ENCODE assay signal across 8 cellular contexts in the genomic region with DNA sequence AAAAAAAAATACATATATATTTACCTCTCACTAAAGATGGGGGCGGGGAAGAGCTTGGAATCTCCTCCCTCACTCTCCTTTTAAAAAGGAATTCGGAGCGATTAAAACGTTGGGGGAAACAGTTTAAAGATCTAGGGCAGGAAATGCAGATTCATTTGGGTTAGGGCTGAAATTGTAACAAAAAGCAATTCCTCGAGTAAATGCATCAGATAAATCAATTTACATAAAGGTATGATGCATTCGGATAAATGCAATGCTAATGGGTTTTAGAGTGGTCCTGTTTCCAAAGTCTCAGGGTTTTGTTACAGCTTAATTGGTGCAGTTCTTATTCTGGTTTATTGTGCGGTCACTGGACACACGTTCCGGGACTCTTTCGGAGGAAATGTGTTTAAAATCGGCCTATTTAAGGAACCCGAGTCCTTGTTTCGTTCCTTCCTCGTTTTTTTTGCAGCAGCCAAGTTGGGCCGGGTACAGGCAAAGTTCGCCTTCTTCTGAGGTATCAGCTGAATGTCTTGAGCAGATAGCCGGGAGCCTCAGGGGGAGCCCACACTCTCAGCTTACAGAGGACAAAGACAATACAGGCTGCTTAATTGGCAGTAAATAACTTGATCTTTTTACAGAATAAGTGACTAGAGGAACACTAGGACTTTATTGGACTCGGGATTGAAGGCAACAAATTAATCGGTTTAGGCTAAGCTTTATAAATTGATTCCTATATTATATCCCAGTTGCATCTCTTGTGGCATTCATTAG. TPM values are rescaled to one million over a fixed set of nuclear protein-coding genes. Genes with fewer than 3 reads are reported as not detected.
DNase-seq lines count a peak whose midpoint lies in the region; ATAC-seq and TF ChIP-seq lines count a peak whose summit lies in the region.

No MANE protein-coding gene starts in this region.

- no peaks in the 10 kb centered on the region for H3K27me3 Mint-ChIP-seq in naive thymus-derived CD8-positive, alpha-beta T cell

- H3K27ac Mint-ChIP-seq in naive thymus-derived CD8-positive, alpha-beta T cell = peak overlapping the region; percentile 85 to 97 (median 94)

- no peak for ATAC-seq in naive thymus-derived CD8-positive, alpha-beta T cell

- POLR2A ChIA-PET in naive thymus-derived CD8-positive, alpha-beta T cell (lab: Charles Lee) = interaction anchor here (1.2 kb wide), 1 partner anchor 10 kb away, joined by 4 read pairs; no protein-coding TSS in a partner anchor

- H3K4me1 Mint-ChIP-seq in naive thymus-derived CD8-positive, alpha-beta T cell = peaks cover 28 to 63% (median 59%) of the 10 kb centered on the region in 4 donors

- in situ Hi-C loops in KBM-7 (cut with MboI; ENCODE audit: low pct_unique_long_range_greater_than_20kb, low sequenced_read_pairs) = no loop called here

- H3K36me3 Mint-ChIP-seq in naive thymus-derived CD8-positive, alpha-beta T cell = no peaks in the 10 kb centered on the region

- TF ChIP-seq CTCF in WI38 (IDR thresholded peaks at IDR 0.05; ENCODE audit: low read depth, low read length) = no peak

- no peaks in the 10 kb centered on the region for H3K9me3 Mint-ChIP-seq in naive thymus-derived CD8-positive, alpha-beta T cell

- H3K4me3 Mint-ChIP-seq in naive thymus-derived CD8-positive, alpha-beta T cell = peak overlapping the region; percentile 89 to 99 (median 95)

- DNase-seq in DMS79 (lab: John Stamatoyannopoulos, UW) (peak; percentile 29), KBM-7 (peak; percentile 67), fibroblast of peridontal ligament (ENCODE audit: extremely low read depth) (peak; percentile 41), T-helper 9 cell (no peak), cortex of kidney (lab: John Stamatoyannopoulos, UW) (no peak), 8988T (no peak)
- peak in 3 of 10 donors; percentile 16 to 35 (median 23) for DNase-seq in naive thymus-derived CD8-positive, alpha-beta T cell

- peak overlapping the region; percentile 88 for H3K4me3 ChIP-seq in WI38 (ENCODE audit: low read depth, low read length)

RNA-seq across cellular contexts. Expression of a gene that starts 1.7 kb away (rescaled TPM):
- total RNA-seq in naive thymus-derived CD8-positive, alpha-beta T cell = 10 to 100 TPM; 18.8 to 19.4 TPM
- 10 to 100 TPM in 2 of 3 donors, 1 to 10 TPM in 1; 6.8 to 13.0 (median 12.5) TPM for polyA plus RNA-seq in naive thymus-derived CD8-positive, alpha-beta T cell

Comparison
In these comparisons a context has a peak if more than half of its experiments do, and no peak if none do; other contexts are left out.
1. DNase-seq: peak in DMS79 (single experiment), KBM-7 (single experiment) and fibroblast of peridontal ligament (single experiment); none in T-helper 9 cell (single experiment), cortex of kidney (single experiment) and 8988T (single experiment).